ENCODE assay signal across 22 cellular contexts in the genomic region with DNA sequence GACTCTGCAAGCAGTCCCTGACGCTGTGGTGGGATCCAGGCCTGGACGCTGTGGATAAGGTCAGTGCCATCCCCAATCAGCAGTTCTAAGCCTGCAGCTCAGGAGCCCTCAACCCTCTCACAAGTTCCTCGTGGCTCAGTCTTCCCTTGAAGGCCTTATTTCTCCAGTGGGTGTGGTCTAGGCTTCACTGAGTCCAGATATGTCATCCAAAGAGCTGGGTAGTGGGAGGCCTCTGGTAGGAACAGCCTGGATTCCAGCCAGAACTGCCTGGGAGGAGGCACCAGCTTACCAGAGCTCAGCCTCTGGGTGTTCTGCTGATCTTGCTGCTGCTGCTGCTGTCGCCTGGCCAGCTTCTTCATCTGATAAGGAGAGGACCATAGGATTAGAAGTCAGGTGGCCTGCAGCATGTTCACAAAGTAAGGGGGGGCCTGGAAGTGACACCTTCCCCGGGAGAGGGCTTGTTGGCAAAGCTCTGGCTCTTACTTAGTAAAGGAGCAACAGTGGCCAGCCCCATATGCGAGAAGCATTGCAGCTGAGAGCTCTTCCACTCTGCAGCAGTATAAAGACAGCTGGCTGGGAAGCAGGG.
DNase-seq lines count a peak whose midpoint lies in the region; ATAC-seq and TF ChIP-seq lines count a peak whose summit lies in the region.
"Had no signal": no experiment of that assay in that cellular context is flagged by ENCODE, and none has a peak within 500 bp of the region (broad histone marks: within the 10 kb centered on the region; RNA-seq: fewer than 3 reads in every experiment).

No MANE protein-coding gene starts in this region.

- no peak overlapping the region for H4K91ac ChIP-seq in neuronal stem cell (ENCODE audit: low read depth, low read length, poor library complexity)

- no peaks in the 10 kb centered on the region for H3K9me3 ChIP-seq in SK-N-MC (ENCODE audit: low read depth, low read length)
- H3K9me3 ChIP-seq in neuronal stem cell (replicated peaks in 1 of 2; ENCODE audit: control insufficient read depth in 2 of 2, insufficient read depth in 1 of 2, low read depth in 1 of 2, low read length in 2 of 2): no peaks in the 10 kb centered on the region
- no peaks in the 10 kb centered on the region for H3K9me3 ChIP-seq in PC-9 (ENCODE audit: insufficient read depth, low read depth)

- no peaks in the 10 kb centered on the region for H3K27me3 ChIP-seq in neuronal stem cell (ENCODE audit: control insufficient read depth in 3 of 3, insufficient read depth in 3 of 3, low read depth in 1 of 3, low read length in 3 of 3)
- no peaks in the 10 kb centered on the region for H3K27me3 ChIP-seq in PC-9 (ENCODE audit: insufficient read depth, low read depth)

- POLR2A ChIA-PET in PC-9 (lab: Charles Lee; ENCODE audit: unreplicated experiment): no interaction called here

- no peak overlapping the region for H2AK5ac ChIP-seq in neuronal stem cell (ENCODE audit: low read depth, low read length)

- H3K27ac ChIP-seq in SK-N-MC (peak overlapping the region; percentile 26; the same call in 1 of the 2 replicates), neuronal stem cell (replicated peaks; ENCODE audit: low read length) (no peak overlapping the region), PC-9 (no peak overlapping the region)
- H3K27ac ChIP-seq: 22Rv1 had no signal

- intact Hi-C loops in Right ventricle myocardium inferior (cut with DNase I): no loop called here
- intact Hi-C loops in left cardiac atrium (cut with DNase I): no loop called here
- intact Hi-C loops in PC-9 (cut with micrococcal nuclease; ENCODE audit: unreplicated experiment): no loop called here

- WGBS in neuronal stem cell (ENCODE audit: extremely low coverage in 2 of 2, insufficient read length in 2 of 2, insufficient replicate concordance in 1 of 2), 2 donors: no CpG with 5 or more reads among the region's 6 CpGs

- ATAC-seq in Right ventricle myocardium inferior (no peak), left cardiac atrium (no peak), GM21737 (IDR thresholded peaks at IDR 0.05; ENCODE audit: unreplicated experiment) (no peak)
- ATAC-seq: HCT116, Panc1, T-helper 17 cell had no signal

- BruUV-seq in PC-9 (replicated peaks; lab: Mats Ljungman, UMichigan): no TSS peak

- H3K14ac ChIP-seq in neuronal stem cell (ENCODE audit: low read length): no peak overlapping the region

- H3F3A ChIP-seq in PC-9 (ENCODE audit: insufficient read depth, low read depth): no peaks in the 10 kb centered on the region; the same call in 1 of the 2 replicates

- H2AFZ ChIP-seq in neuronal stem cell (ENCODE audit: low read length) (no peak overlapping the region), PC-9 (no peak overlapping the region)

- H3K79me1 ChIP-seq in neuronal stem cell (ENCODE audit: low read depth, low read length): no peaks in the 10 kb centered on the region

- H3K4me3 ChIP-seq in SK-N-MC: peak overlapping the region; percentile 53; the same call in 1 of the 2 replicates
- no peak overlapping the region for H3K4me3 ChIP-seq in neuronal stem cell (ENCODE audit: low read length in 2 of 2)
- H3K4me3 ChIP-seq in PC-9: no peak overlapping the region

- H3K36me3 ChIP-seq in SK-N-MC (ENCODE audit: insufficient read depth, low read length) (no peaks in the 10 kb centered on the region), neuronal stem cell (replicated peaks in 1 of 2; ENCODE audit: control insufficient read depth in 2 of 2, insufficient read depth in 2 of 2, low read length in 2 of 2) (no peaks in the 10 kb centered on the region), PC-9 (ENCODE audit: low read depth) (no peaks in the 10 kb centered on the region)

- TF ChIP-seq CTCF in PC-9 (conservative IDR thresholded peaks at IDR 0.05): no peak

- no peak overlapping the region for H3K23ac ChIP-seq in neuronal stem cell (ENCODE audit: low read depth, low read length, poor library complexity)

- peak; percentile 46 for DNase-seq in DMS 273 (lab: John Stamatoyannopoulos, UW; ENCODE audit: unreplicated experiment)
- no peak for DNase-seq in DMS 273 treated with DMSO at 0.1 percent for 48 hours (lab: John Stamatoyannopoulos, UW)
- peak; percentile 52 for DNase-seq in Right ventricle myocardium inferior (ENCODE audit: missing footprints)
- DNase-seq in left cardiac atrium: no peak
- DNase-seq in SK-N-MC (ENCODE audit: low read depth, low spot score): no peak
- DNase-seq in neuronal stem cell (ENCODE audit: low spot score): no peak
- no peak for DNase-seq in PC-9
- DNase-seq: C1 segment of cervical spinal cord; Calu3; CD8-positive, alpha-beta memory T cell; DMS53; GOT3; IMR-90; NCI-H1417 treated with DMSO at 0.1 percent for 48 hours; NCI-H187; NCI-H524 treated with DMSO at 0.1 percent for 48 hours; SW 1271; T-helper 17 cell had no signal

- no peaks in the 10 kb centered on the region for H4K20me1 ChIP-seq in PC-9 (ENCODE audit: insufficient read depth)

- no peak overlapping the region for H2BK5ac ChIP-seq in neuronal stem cell (ENCODE audit: low read length)

- CTCF ChIA-PET in PC-9 (lab: Charles Lee): no interaction called here

- no peak overlapping the region for H2BK15ac ChIP-seq in neuronal stem cell (ENCODE audit: low read length)

- H4K8ac ChIP-seq in neuronal stem cell (ENCODE audit: low read depth, low read length): no peak overlapping the region

- H3K18ac ChIP-seq in neuronal stem cell (ENCODE audit: low read length): peak overlapping the region; percentile 5

- H3K4ac ChIP-seq in neuronal stem cell (ENCODE audit: low read length): no peak overlapping the region

- H3K4me2 ChIP-seq in neuronal stem cell (ENCODE audit: insufficient read depth, low read length, poor library complexity, severe bottlenecking) (no peak overlapping the region), PC-9 (no peak overlapping the region)

- no peaks in the 10 kb centered on the region for H3K9me2 ChIP-seq in PC-9 (ENCODE audit: insufficient read depth)

- H3K9ac ChIP-seq in SK-N-MC (ENCODE audit: insufficient read length) (no peak overlapping the region), neuronal stem cell (ENCODE audit: low read depth, low read length, poor library complexity) (no peak overlapping the region)

- no peak overlapping the region for H2BK12ac ChIP-seq in neuronal stem cell (ENCODE audit: low read length)

- H3K4me1 ChIP-seq in neuronal stem cell (ENCODE audit: control insufficient read depth in 2 of 2, insufficient read depth in 1 of 2, low read depth in 1 of 2, low read length in 2 of 2) (no peaks in the 10 kb centered on the region), PC-9 (replicated peaks; ENCODE audit: insufficient read depth) (peaks cover 5% of the 10 kb centered on the region; the same call in 1 of the 2 replicates)

- H3K79me2 ChIP-seq in PC-9 (ENCODE audit: low read depth): no peaks in the 10 kb centered on the region

- no peak overlapping the region for H2BK120ac ChIP-seq in neuronal stem cell (ENCODE audit: low read depth, low read length)

Comparison
In these comparisons a context has a peak if more than half of its experiments do, and no peak if none do; other contexts are left out.
1. DNase-seq: peak in DMS 273 (single experiment) and Right ventricle myocardium inferior (single experiment); none in DMS 273 treated with DMSO at 0.1 percent for 48 hours (single experiment), left cardiac atrium (single experiment), SK-N-MC (single experiment), neuronal stem cell (single experiment) and PC-9 (0 of 2).